ENCODE assay signal across 7 cellular contexts in genomic region chr2:126299469-126299976, GRCh38.
"Had no signal": no experiment of that assay in that cellular context is flagged by ENCODE, and none has a peak within 500 bp of the region (broad histone marks: within the 10 kb centered on the region; RNA-seq: fewer than 3 reads in every experiment).

No MANE protein-coding gene starts in this region.

- H3K27me3 Mint-ChIP-seq: IgD-negative memory B cell had no signal

- DNase-seq: H9, HCEC 1CT had no signal

- H3K36me3 Mint-ChIP-seq: IgD-negative memory B cell had no signal

- H2AFZ ChIP-seq: GM23338 had no signal

- H3K4me2 ChIP-seq: GM23338 had no signal

- H3K4me3 ChIP-seq: GM23338 had no signal

- H3K4me3 Mint-ChIP-seq: GM23338, H9, IgD-negative memory B cell had no signal

- FAIRE-seq: H1, H54, HTR-8/SVneo had no signal

- H3K4me1 Mint-ChIP-seq: IgD-negative memory B cell had no signal

- H3K9me3 Mint-ChIP-seq: GM23338, H9 had no signal

- ATAC-seq: GM23338 had no signal

- H3K27ac Mint-ChIP-seq: GM23338, H9, IgD-negative memory B cell had no signal
